26 cellular contexts compared by ENCODE assay signal in the genomic region with DNA sequence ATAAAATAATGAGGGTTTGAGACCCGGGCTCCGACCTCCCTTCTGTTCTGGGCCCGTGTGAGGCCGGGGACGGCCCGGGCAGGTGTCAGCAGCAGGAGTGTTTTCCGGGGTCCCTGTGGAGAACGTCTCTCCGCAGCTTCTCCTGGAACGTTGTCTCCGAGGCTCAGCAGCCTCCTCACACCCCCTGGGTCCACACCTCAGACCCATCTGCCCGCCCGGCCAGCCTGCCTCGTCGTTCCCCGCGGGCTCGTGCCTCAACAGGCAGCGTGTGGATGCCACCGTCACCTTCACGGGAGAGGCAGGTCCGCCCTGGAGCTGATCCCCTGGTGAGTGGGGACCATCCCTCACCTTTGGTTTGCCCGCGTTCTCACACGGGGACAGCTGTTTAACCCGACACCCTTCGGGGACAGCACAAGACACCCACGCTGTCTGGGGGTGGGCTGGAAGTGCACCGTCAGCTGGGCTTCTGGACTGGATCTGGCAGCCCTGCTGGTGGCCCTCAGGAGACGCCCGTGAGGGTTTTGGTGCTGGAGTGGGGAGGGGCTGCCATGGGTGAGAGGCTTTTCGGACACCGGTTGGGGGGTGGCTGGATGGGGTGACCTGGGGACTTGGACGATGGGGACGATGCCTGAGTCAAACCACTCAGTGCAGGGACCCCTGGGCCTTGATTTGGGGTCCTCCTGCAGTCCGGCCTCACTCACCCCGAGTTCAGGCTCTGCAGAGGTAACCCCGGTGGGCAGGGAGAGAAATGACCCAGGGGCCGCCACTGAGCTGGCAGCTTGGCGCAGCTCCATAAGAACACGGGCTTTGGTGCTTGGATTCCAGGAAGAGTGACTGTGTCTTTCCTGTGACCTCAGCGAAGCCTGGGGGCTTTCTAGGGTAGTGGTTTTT.
DNase-seq lines count a peak whose midpoint lies in the region; ATAC-seq and TF ChIP-seq lines count a peak whose summit lies in the region.
"Had no signal": no experiment of that assay in that cellular context is flagged by ENCODE, and none has a peak within 500 bp of the region (broad histone marks: within the 10 kb centered on the region; RNA-seq: fewer than 3 reads in every experiment).

No MANE protein-coding gene starts in this region.

- TF ChIP-seq CTCF in fibroblast of mammary gland (conservative IDR thresholded peaks at IDR 0.05; ENCODE audit: control insufficient read depth, insufficient read depth, low read depth, low read length) (no peak), upper lobe of right lung (IDR thresholded peaks at IDR 0.05) (no peak), mesothelial cell of epicardium (IDR thresholded peaks at IDR 0.05; ENCODE audit: unreplicated experiment) (no peak)

- ATAC-seq in upper lobe of right lung, result no peak
- ATAC-seq: naive thymus-derived CD8-positive, alpha-beta T cell; stimulated activated naive B cell treated with anti-CD40 and anti-IgM and Interleukin-4, amounts not matched to agents 10 μg/mL and 1 μg/mL and 100 μg/mL, for 72 hours had no signal

- peaks cover 14% of the 10 kb centered on the region for H3K9me3 Mint-ChIP-seq in mesothelial cell of epicardium

- intact Hi-C loops in upper lobe of right lung (cut with DNase I), result no loop called here

- H3K36me3 ChIP-seq in MG63 (no peaks in the 10 kb centered on the region), upper lobe of right lung (no peaks in the 10 kb centered on the region)
- H3K36me3 ChIP-seq: suprapubic skin, upper lobe of left lung had no signal

- H3K4me3 Mint-ChIP-seq in mesothelial cell of epicardium, result no peak overlapping the region
- H3K4me3 Mint-ChIP-seq: CD4-positive, CD25-positive, alpha-beta regulatory T cell; naive thymus-derived CD8-positive, alpha-beta T cell; stimulated activated naive B cell treated with anti-CD40 and anti-IgM and Interleukin-4, amounts not matched to agents 10 μg/mL and 1 μg/mL and 100 μg/mL, for 72 hours; T-helper 2 cell treated with Interferon-gamma antibody and Interleukin-4, amounts not matched to agents 5 μg/mL and 100 μg/mL, for 36 hours had no signal

- no peak overlapping the region for H3K27ac ChIP-seq in upper lobe of right lung
- H3K27ac ChIP-seq in substantia nigra (ENCODE audit: low read depth, low read length, poor library complexity, severe bottlenecking), result no peak overlapping the region
- H3K27ac ChIP-seq: HL-60, suprapubic skin, upper lobe of left lung had no signal

- peaks cover 22% of the 10 kb centered on the region for H3K27me3 Mint-ChIP-seq in mesothelial cell of epicardium (ENCODE audit: low read depth)

- H3K36me3 Mint-ChIP-seq in mesothelial cell of epicardium, result no peaks in the 10 kb centered on the region
- H3K36me3 Mint-ChIP-seq: stimulated activated naive B cell treated with anti-CD40 and anti-IgM and Interleukin-4, amounts not matched to agents 10 μg/mL and 1 μg/mL and 100 μg/mL, for 72 hours had no signal

- H3K27me3 ChIP-seq in MG63 (no peaks in the 10 kb centered on the region), upper lobe of right lung (peaks cover 28% of the 10 kb centered on the region)
- H3K27me3 ChIP-seq: upper lobe of left lung had no signal

- H3K9me3 ChIP-seq in MG63, result peaks cover 7% of the 10 kb centered on the region; the same call in 1 of the 2 replicates
- H3K9me3 ChIP-seq in upper lobe of right lung, result peaks cover 8% of the 10 kb centered on the region

- H3K4me1 Mint-ChIP-seq in mesothelial cell of epicardium, result peaks cover 3% of the 10 kb centered on the region
- H3K4me1 Mint-ChIP-seq: stimulated activated naive B cell treated with anti-CD40 and anti-IgM and Interleukin-4, amounts not matched to agents 10 μg/mL and 1 μg/mL and 100 μg/mL, for 72 hours had no signal

- DNase-seq in activated effector memory CD4-positive, alpha-beta T cell treated with anti-CD3 and anti-CD28 coated beads, Interleukin-2, amount 50 U/mL, for 16 hours, result peak; percentile 58
- no peak for DNase-seq in activated effector memory CD4-positive, alpha-beta T cell treated with Interleukin-2 at 50 U/mL for 16 hours
- DNase-seq in MG63 (peak; percentile 47), fibroblast of mammary gland (ENCODE audit: low read depth) (peak; percentile 7), upper lobe of right lung (peak; percentile 48), substantia nigra (lab: John Stamatoyannopoulos, UW) (no peak), mesothelial cell of epicardium (ENCODE audit: low spot score in 2 of 2, unreplicated experiment in 2 of 2) (no peak)
- DNase-seq in activated CD8-positive, alpha-beta memory T cell treated with anti-CD3 and anti-CD28 coated beads for 24 hours, result no peak
- DNase-seq: Calu3; caudate nucleus; CD4-positive, CD25-positive, alpha-beta regulatory T cell; cortex of kidney; DMS79 treated with DMSO at 0.1 percent for 48 hours; HCEC 1CT; kidney; naive thymus-derived CD8-positive, alpha-beta T cell; NCI-H146; NCI-H2107; NCI-H748 treated with DMSO at 0.1 percent for 48 hours; nucleus accumbens; SIG-M5; stimulated activated naive B cell treated with anti-CD40 and anti-IgM and Interleukin-4, amounts not matched to agents 10 μg/mL and 1 μg/mL and 100 μg/mL, for 72 hours had no signal

- H3K27ac Mint-ChIP-seq in mesothelial cell of epicardium, result no peak overlapping the region
- H3K27ac Mint-ChIP-seq: CD4-positive, CD25-positive, alpha-beta regulatory T cell; stimulated activated naive B cell treated with anti-CD40 and anti-IgM and Interleukin-4, amounts not matched to agents 10 μg/mL and 1 μg/mL and 100 μg/mL, for 72 hours; T-helper 2 cell treated with Interferon-gamma antibody and Interleukin-4, amounts not matched to agents 5 μg/mL and 100 μg/mL, for 36 hours had no signal

- H3K4me1 ChIP-seq in upper lobe of right lung, result no peaks in the 10 kb centered on the region
- H3K4me1 ChIP-seq: suprapubic skin, upper lobe of left lung had no signal

- H3K4me3 ChIP-seq in MG63 (no peak overlapping the region), fibroblast of mammary gland (ENCODE audit: control insufficient read depth, low read depth, low read length) (no peak overlapping the region), upper lobe of right lung (no peak overlapping the region)
- H3K4me3 ChIP-seq: suprapubic skin, upper lobe of left lung had no signal

Comparison
In these comparisons a context has a peak if more than half of its experiments do, and no peak if none do; other contexts are left out.
1. DNase-seq: peak in activated effector memory CD4-positive, alpha-beta T cell treated with anti-CD3 and anti-CD28 coated beads, Interleukin-2, amount 50 U/mL, for 16 hours (single experiment), MG63 (single experiment), fibroblast of mammary gland (single experiment) and upper lobe of right lung (single experiment); none in activated effector memory CD4-positive, alpha-beta T cell treated with Interleukin-2 at 50 U/mL for 16 hours (single experiment), substantia nigra (0 of 49), mesothelial cell of epicardium (0 of 2) and activated CD8-positive, alpha-beta memory T cell treated with anti-CD3 and anti-CD28 coated beads for 24 hours (single experiment).